23 cellular contexts compared by ENCODE assay signal in genomic region chr9:6766606-6767005, GRCh38. TPM values are rescaled to one million over a fixed set of nuclear protein-coding genes. Genes with fewer than 3 reads are reported as not detected.
DNase-seq lines count a peak whose midpoint lies in the region; ATAC-seq lines count a peak whose summit lies in the region.
"Had no signal": no experiment of that assay in that cellular context is flagged by ENCODE, and none has a peak within 500 bp of the region (broad histone marks: within the 10 kb centered on the region; RNA-seq: fewer than 3 reads in every experiment).

No MANE protein-coding gene starts in this region.

- H3K9me3 Mint-ChIP-seq in activated naive CD4-positive, alpha-beta T cell treated with anti-CD3 and anti-CD28 coated beads, Interleukin-2, amount 50 U/mL, for 24 hours, result peaks cover 4% of the 10 kb centered on the region
- peaks cover 5% of the 10 kb centered on the region for H3K9me3 Mint-ChIP-seq in activated naive CD4-positive, alpha-beta T cell treated with anti-CD3 and anti-CD28 coated beads for 36 hours

- no peaks in the 10 kb centered on the region for H3K27me3 ChIP-seq in HUES48 (ENCODE audit: control insufficient read depth, insufficient read depth, low read length)

- no peak overlapping the region for H3K9ac ChIP-seq in HUES48 (ENCODE audit: low read depth, low read length)
- H3K9ac ChIP-seq: GM23248 had no signal

- no peak overlapping the region for H3K4me3 ChIP-seq in HUES48 (ENCODE audit: low read depth, low read length)
- H3K4me3 ChIP-seq: GM23248, K562, SK-N-MC had no signal

- H3K27me3 Mint-ChIP-seq in activated naive CD4-positive, alpha-beta T cell treated with anti-CD3 and anti-CD28 coated beads, Interleukin-2, amount 50 U/mL, for 24 hours, result no peaks in the 10 kb centered on the region
- H3K27me3 Mint-ChIP-seq in activated naive CD4-positive, alpha-beta T cell treated with anti-CD3 and anti-CD28 coated beads for 36 hours (ENCODE audit: low read depth), result no peaks in the 10 kb centered on the region

- H3K36me3 ChIP-seq in HUES48 (ENCODE audit: control insufficient read depth, insufficient read depth, low read length), result no peaks in the 10 kb centered on the region

- ATAC-seq in left lobe of liver, result peak; percentile 21
- ATAC-seq in GM21619 (IDR thresholded peaks at IDR 0.05; ENCODE audit: unreplicated experiment), result no peak
- ATAC-seq: K562 had no signal

- peaks cover 71% of the 10 kb centered on the region for H3K4me1 Mint-ChIP-seq in activated naive CD4-positive, alpha-beta T cell treated with anti-CD3 and anti-CD28 coated beads, Interleukin-2, amount 50 U/mL, for 24 hours
- peaks cover 68% of the 10 kb centered on the region for H3K4me1 Mint-ChIP-seq in activated naive CD4-positive, alpha-beta T cell treated with anti-CD3 and anti-CD28 coated beads for 36 hours (ENCODE audit: low read depth)

- intact Hi-C loops in activated naive CD4-positive, alpha-beta T cell treated with anti-CD3 and anti-CD28 coated beads for 36 hours (cut with micrococcal nuclease), result no loop called here

- peak overlapping the region; percentile 62 for H3K27ac Mint-ChIP-seq in activated naive CD4-positive, alpha-beta T cell treated with anti-CD3 and anti-CD28 coated beads, Interleukin-2, amount 50 U/mL, for 24 hours
- no peak overlapping the region for H3K27ac Mint-ChIP-seq in activated naive CD4-positive, alpha-beta T cell treated with anti-CD3 and anti-CD28 coated beads for 36 hours

- no peaks in the 10 kb centered on the region for H3K9me3 ChIP-seq in HUES48 (ENCODE audit: control insufficient read depth, insufficient read depth, low read length)

- no peak overlapping the region for H3K4me3 Mint-ChIP-seq in activated naive CD4-positive, alpha-beta T cell treated with anti-CD3 and anti-CD28 coated beads, Interleukin-2, amount 50 U/mL, for 24 hours
- H3K4me3 Mint-ChIP-seq in activated naive CD4-positive, alpha-beta T cell treated with anti-CD3 and anti-CD28 coated beads for 36 hours, result no peak overlapping the region
- H3K4me3 Mint-ChIP-seq: CD14-positive monocyte had no signal

- H3K27ac ChIP-seq in HUES48 (ENCODE audit: low read depth, low read length), result peak overlapping the region; percentile 42
- H3K27ac ChIP-seq: GM23248, RWPE1, SK-N-MC had no signal

- peaks cover 6% of the 10 kb centered on the region for H3K36me3 Mint-ChIP-seq in activated naive CD4-positive, alpha-beta T cell treated with anti-CD3 and anti-CD28 coated beads, Interleukin-2, amount 50 U/mL, for 24 hours
- peaks cover 5% of the 10 kb centered on the region for H3K36me3 Mint-ChIP-seq in activated naive CD4-positive, alpha-beta T cell treated with anti-CD3 and anti-CD28 coated beads for 36 hours (ENCODE audit: low read depth)

- H3K4me1 ChIP-seq in HUES48 (ENCODE audit: control insufficient read depth, insufficient read depth, low read length), result peaks cover 36% of the 10 kb centered on the region

- DNase-seq in activated naive CD4-positive, alpha-beta T cell treated with anti-CD3 and anti-CD28 coated beads for 36 hours, result no peak
- DNase-seq in left lobe of liver (ENCODE audit: low spot score) (no peak), NCI-H2081 (lab: John Stamatoyannopoulos, UW) (no peak), SW 1271 (lab: John Stamatoyannopoulos, UW) (no peak), NCI-H1930 (lab: John Stamatoyannopoulos, UW) (no peak)
- DNase-seq: 8988T, EL, GM23248, MM.1S, NCI-H1048, NCI-H1417 treated with DMSO at 0.1 percent for 48 hours, NCI-H187, NCI-H226, NCI-H510A treated with DMSO at 0.1 percent for 48 hours, NCI-H748 treated with DMSO at 0.1 percent for 48 hours, SHP77 treated with DMSO at 0.1 percent for 48 hours had no signal

- CTCF ChIA-PET in activated naive CD4-positive, alpha-beta T cell treated with anti-CD3 and anti-CD28 coated beads for 36 hours (lab: Charles Lee), result no interaction called here

RNA-seq across cellular contexts. Expression of gene KDM4C, which starts 8.8 kb away (rescaled TPM):
- total RNA-seq in activated naive CD4-positive, alpha-beta T cell treated with anti-CD3 and anti-CD28 coated beads for 36 hours, result 10 to 100 TPM; 27.4 to 28.9 TPM
- total RNA-seq in left lobe of liver, result 15.8 TPM
